ENCODE assay signal across 22 cellular contexts in the genomic region with DNA sequence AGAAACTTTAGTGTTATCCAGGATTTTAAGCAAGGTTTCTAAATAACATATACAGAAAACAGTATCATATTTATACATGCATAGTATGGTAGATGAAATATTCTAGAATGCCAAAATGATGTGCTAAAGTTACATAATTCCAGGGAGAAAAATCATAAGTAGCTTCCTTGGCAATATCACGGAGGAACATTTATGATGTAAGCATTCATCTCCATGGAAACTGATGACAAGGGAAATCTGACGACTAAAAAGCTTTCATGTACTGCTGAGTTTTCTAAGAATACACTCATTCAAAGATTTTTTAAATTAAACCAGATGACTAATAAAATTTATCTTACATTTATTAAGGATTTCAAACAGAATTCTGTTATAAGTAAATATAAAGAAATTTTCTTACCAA. TPM values are rescaled to one million over a fixed set of nuclear protein-coding genes. Genes with fewer than 3 reads are reported as not detected.
"Had no signal": no experiment of that assay in that cellular context is flagged by ENCODE, and none has a peak within 500 bp of the region (broad histone marks: within the 10 kb centered on the region; RNA-seq: fewer than 3 reads in every experiment).

No MANE protein-coding gene starts in this region.

- DNase-seq: activated CD4-positive, alpha-beta T cell treated with anti-CD3 and anti-CD28 coated beads, Interleukin-2, amount 50 U/mL, for 1 hour; activated CD4-positive, CD25-positive, alpha-beta regulatory T cell treated with anti-CD3 and anti-CD28 coated beads, Interleukin-2, amount 50 U/mL, for 72 hours; activated CD8-positive, alpha-beta T cell treated with anti-CD3 and anti-CD28 coated beads, Interleukin-2, amount 10 ng/mL, durations not matched to agents 7 days and 5 days; activated gamma-delta T cell; activated naive CD4-positive, alpha-beta T cell treated with anti-CD3 and anti-CD28 coated beads, Interleukin-2, amount 50 U/mL, for 16 hours; activated naive CD8-positive, alpha-beta T cell treated with anti-CD3 and anti-CD28 coated beads, Interleukin-2, amount 50 U/mL, for 24 hours; aorta; caudate nucleus; effector memory CD8-positive, alpha-beta T cell; foreskin melanocyte; immature natural killer cell; left ventricle myocardium superior; right cardiac atrium; stimulated activated CD4-positive, alpha-beta T cell treated with anti-CD3 and anti-CD28 coated beads, Interleukin-4, amount 100 ng/mL, for 24 hours; stimulated activated naive CD4-positive, alpha-beta T cell treated with Interleukin-2 at 50 U/mL for 16 hours had no signal

- H3K4me3 ChIP-seq: esophagus muscularis mucosa, hepatocyte, thoracic aorta, vagina had no signal

- H3K4me1 ChIP-seq: parathyroid adenoma had no signal

- H3K27ac ChIP-seq: esophagus muscularis mucosa, hepatocyte, parathyroid adenoma, thoracic aorta, vagina, VCaP had no signal

- ATAC-seq: activated CD8-positive, alpha-beta T cell treated with anti-CD3 and anti-CD28 coated beads, Interleukin-2, amount 10 ng/mL, durations not matched to agents 7 days and 5 days; activated naive CD8-positive, alpha-beta T cell treated with anti-CD3 and anti-CD28 coated beads, Interleukin-2, amount 50 U/mL, for 24 hours; effector memory CD8-positive, alpha-beta T cell; left ventricle myocardium superior; right cardiac atrium had no signal

- H3K9me3 ChIP-seq: esophagus muscularis mucosa, thoracic aorta, vagina had no signal

- H3K9ac ChIP-seq: parathyroid adenoma had no signal

- H3K27me3 ChIP-seq: esophagus muscularis mucosa, hepatocyte, vagina had no signal

RNA-seq across cellular contexts. Expression of a gene that starts 29.9 kb away (rescaled TPM):
- total RNA-seq: mononuclear cell had no signal
